ENCODE assay signal across 11 cellular contexts in the genomic region with DNA sequence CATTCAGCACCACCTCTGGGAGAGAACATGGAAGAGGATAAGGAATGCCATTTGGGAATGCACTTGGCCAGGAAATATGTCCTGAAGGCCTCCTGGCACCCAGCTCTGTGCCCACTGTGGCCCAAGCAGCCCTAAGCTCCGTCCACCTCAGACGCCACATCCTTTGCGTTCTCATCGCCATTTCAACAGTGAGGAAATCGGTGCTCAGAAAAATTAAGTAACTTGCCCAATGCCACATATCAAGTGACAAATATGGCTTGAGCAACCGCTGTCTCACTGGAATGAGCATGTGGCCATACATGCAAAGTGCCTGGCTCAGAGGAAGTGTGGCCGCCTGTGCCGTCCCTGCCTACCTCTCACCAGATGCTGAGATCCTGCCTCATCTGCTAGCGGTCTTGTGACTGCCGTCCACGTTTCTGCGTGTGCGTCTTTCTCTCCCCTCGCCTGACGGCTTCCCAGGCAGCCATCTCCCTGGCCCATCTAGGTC. TPM values are rescaled to one million over a fixed set of nuclear protein-coding genes. Genes with fewer than 3 reads are reported as not detected.
DNase-seq lines count a peak whose midpoint lies in the region; ATAC-seq, FAIRE-seq and TF ChIP-seq lines count a peak whose summit lies in the region.
"Had no signal": no experiment of that assay in that cellular context is flagged by ENCODE, and none has a peak within 500 bp of the region (broad histone marks: within the 10 kb centered on the region; RNA-seq: fewer than 3 reads in every experiment).

No MANE protein-coding gene starts in this region.

- H3K4me3 Mint-ChIP-seq in immature natural killer cell = no peak overlapping the region

- no peak for TF ChIP-seq CTCF in esophagus squamous epithelium (IDR thresholded peaks at IDR 0.05)
- TF ChIP-seq CTCF in thyroid gland (IDR thresholded peaks at IDR 0.05) = no peak

- peaks cover 9 to 12% of the 10 kb centered on the region in 2 donors for H3K4me1 Mint-ChIP-seq in immature natural killer cell

- ATAC-seq in GM21447 (IDR thresholded peaks at IDR 0.05; ENCODE audit: unreplicated experiment) = peak; percentile 39
- ATAC-seq: body of pancreas had no signal

- H3K27ac Mint-ChIP-seq in immature natural killer cell = no peak overlapping the region

- H3K36me3 ChIP-seq in Karpas-422 (ENCODE audit: insufficient read depth, low read length) (peaks cover 30% of the 10 kb centered on the region), esophagus squamous epithelium (peaks cover 25 to 58% (median 36%) of the 10 kb centered on the region in 3 donors), thyroid gland (peaks cover 41 to 43% of the 10 kb centered on the region in 2 donors)

- H3K79me2 ChIP-seq in Karpas-422 (ENCODE audit: low read length) = peaks cover 43% of the 10 kb centered on the region

- H3K27ac ChIP-seq in Karpas-422 (ENCODE audit: low read length) (peak overlapping the region; percentile 99), esophagus squamous epithelium (peak overlapping the region in 3 of 4 donors; percentile 46 to 79 (median 55)), thyroid gland (no peak overlapping the region)
- H3K27ac ChIP-seq: C4-2B had no signal

- H3K36me3 Mint-ChIP-seq in immature natural killer cell = peaks cover 4 to 20% (median 9%) of the 10 kb centered on the region in 3 donors

- intact Hi-C loops in esophagus squamous epithelium (cut with DNase I) (no loop called here), thyroid gland (cut with DNase I) (no loop called here)

- H3K27me3 Mint-ChIP-seq in immature natural killer cell (ENCODE audit: low read depth in 3 of 3) = peaks cover 0 to 6% (median 3%) of the 10 kb centered on the region in 3 donors

- H2AFZ ChIP-seq in Karpas-422 (ENCODE audit: low read length) = no peak overlapping the region

- no peaks in the 10 kb centered on the region for H3K9me3 Mint-ChIP-seq in immature natural killer cell

- peak; percentile 93 for DNase-seq in Karpas-422
- no peak for DNase-seq in esophagus squamous epithelium (lab: John Stamatoyannopoulos, UW)
- DNase-seq in H54 (ENCODE audit: insufficient read length, low spot score) = no peak
- DNase-seq in activated CD4-positive, alpha-beta T cell treated with anti-CD3 and anti-CD28 coated beads for 1 hour = no peak
- DNase-seq in thyroid gland = no peak
- DNase-seq in immature natural killer cell = no peak
- DNase-seq: stimulated activated CD4-positive, alpha-beta T cell treated with anti-CD3 and anti-CD28 coated beads, Interleukin-4, amount 100 ng/mL, for 1 hour had no signal

- no peaks in the 10 kb centered on the region for H3K27me3 ChIP-seq in Karpas-422 (ENCODE audit: low read length)
- H3K27me3 ChIP-seq in esophagus squamous epithelium = no peaks in the 10 kb centered on the region
- no peaks in the 10 kb centered on the region for H3K27me3 ChIP-seq in thyroid gland
- H3K27me3 ChIP-seq: body of pancreas had no signal

- peak overlapping the region; percentile 99 for H3K9ac ChIP-seq in Karpas-422 (ENCODE audit: low read length)

- TF ChIP-seq POLR2A in esophagus squamous epithelium (IDR thresholded peaks at IDR 0.05) = peak in 1 of 4 donors; percentile 40
- TF ChIP-seq POLR2A in H54 (IDR thresholded peaks at IDR 0.05; ENCODE audit: low read depth, low read length) = no peak
- TF ChIP-seq POLR2A in thyroid gland (IDR thresholded peaks at IDR 0.05) = no peak

- FAIRE-seq in H54 (lab: Jason Lieb, UNC) = no peak

- WGBS in esophagus squamous epithelium, 2 donors = 66 to 81% methylated on average over 14 to 15 of the region's 15 CpGs
- WGBS in thyroid gland, 2 donors = 90 to 91% methylated on average over 15 of the region's 15 CpGs

- peaks cover 67% of the 10 kb centered on the region for H3K4me1 ChIP-seq in Karpas-422 (ENCODE audit: low read length)
- H3K4me1 ChIP-seq in esophagus squamous epithelium = peaks cover 4 to 27% (median 9%) of the 10 kb centered on the region in 3 donors
- H3K4me1 ChIP-seq in thyroid gland = peaks cover 2% of the 10 kb centered on the region in 2 donors

- no peaks in the 10 kb centered on the region for H3K9me2 ChIP-seq in Karpas-422 (replicated peaks; ENCODE audit: insufficient read depth, low read length)

- no peaks in the 10 kb centered on the region for H3K9me3 ChIP-seq in Karpas-422 (ENCODE audit: low read length)
- H3K9me3 ChIP-seq in esophagus squamous epithelium = no peaks in the 10 kb centered on the region
- no peaks in the 10 kb centered on the region for H3K9me3 ChIP-seq in thyroid gland
- H3K9me3 ChIP-seq: body of pancreas had no signal

- peak overlapping the region; percentile 100 for H3K4me2 ChIP-seq in Karpas-422 (ENCODE audit: low read depth, low read length, poor library complexity, severe bottlenecking)

- H3K4me3 ChIP-seq in GM08714 (ENCODE audit: low read length) (peak overlapping the region; percentile 66; the same call in 1 of the 2 replicates), Karpas-422 (ENCODE audit: low read length) (peak overlapping the region; percentile 93), esophagus squamous epithelium (no peak overlapping the region), thyroid gland (replicated peaks in 1 of 3) (no peak overlapping the region)
- H3K4me3 ChIP-seq: body of pancreas had no signal

- no peaks in the 10 kb centered on the region for H4K20me1 ChIP-seq in Karpas-422 (ENCODE audit: insufficient read depth, low read depth, low read length)

RNA-seq across cellular contexts. Expression of a gene that starts 1.0 kb away (rescaled TPM):
- 138 and 188 TPM in 2 replicates for total RNA-seq in Karpas-422 (2014; rRNA removed; shearing (Covaris generic); ENCODE audit: low replicate concordance)
- total RNA-seq in esophagus squamous epithelium = 1 to 10 TPM; 2.4 to 7.2 (median 4.4) TPM
- total RNA-seq in thyroid gland = 1 to 10 TPM; 2.0 to 5.9 (median 3.5) TPM
- polyA plus RNA-seq in immature natural killer cell = 1 to 10 TPM in 1 of 3 donors, under 1 TPM in 1, not detected in 1; 0.48 to 1.3 TPM

RNA-seq across cellular contexts. Expression of a gene that starts 6.2 kb away (rescaled TPM):
- 104 and 195 TPM in 2 replicates for total RNA-seq in Karpas-422 (2014; rRNA removed; shearing (Covaris generic); ENCODE audit: low replicate concordance)
- total RNA-seq in esophagus squamous epithelium (10 to 100 TPM; 63.4 to 96.5 (median 76.2) TPM), thyroid gland (100 to 1,000 TPM; 119 to 170 (median 145) TPM)
- 10 to 100 TPM; 20.0 to 62.6 (median 46.4) TPM for polyA plus RNA-seq in immature natural killer cell

RNA-seq across cellular contexts. Expression of a gene that starts 13.2 kb away (rescaled TPM):
- 53.6 and 138 TPM in 2 replicates for total RNA-seq in Karpas-422 (2014; rRNA removed; shearing (Covaris generic); ENCODE audit: low replicate concordance)
- total RNA-seq in esophagus squamous epithelium (10 to 100 TPM; 17.1 to 81.6 (median 33.6) TPM), thyroid gland (10 to 100 TPM; 23.2 to 52.4 (median 34.8) TPM)
- 1 to 10 TPM; 1.1 to 3.3 (median 2.3) TPM for polyA plus RNA-seq in immature natural killer cell

RNA-seq across cellular contexts. Expression of a gene that starts 37.2 kb away (rescaled TPM):
- 29.1 and 72.7 TPM in 2 replicates for total RNA-seq in Karpas-422 (2014; rRNA removed; shearing (Covaris generic); ENCODE audit: low replicate concordance)
- total RNA-seq in esophagus squamous epithelium = 10 to 100 TPM; 11.9 to 51.1 (median 27.2) TPM
- total RNA-seq in thyroid gland = 10 to 100 TPM; 61.4 to 98.8 (median 68.0) TPM
- 1 to 10 TPM in 2 of 3 donors, under 1 TPM in 1; 0.93 to 4.2 (median 2.8) TPM for polyA plus RNA-seq in immature natural killer cell

RNA-seq across cellular contexts. Expression of a gene that starts 43.8 kb away (rescaled TPM):
- 48.3 and 59.6 TPM in 2 replicates for total RNA-seq in Karpas-422 (2014; rRNA removed; shearing (Covaris generic); ENCODE audit: low replicate concordance)
- total RNA-seq in esophagus squamous epithelium (10 to 100 TPM; 28.5 to 52.1 (median 41.9) TPM), thyroid gland (10 to 100 TPM; 38.0 to 54.7 (median 46.6) TPM)
- 1 to 10 TPM; 2.5 to 6.2 (median 3.4) TPM for polyA plus RNA-seq in immature natural killer cell

Comparison
In these comparisons a context has a peak if more than half of its experiments do, and no peak if none do; other contexts are left out.
1. H3K4me3 ChIP-seq: peak in GM08714 (single experiment) and Karpas-422 (single experiment); none in esophagus squamous epithelium (0 of 4) and thyroid gland (0 of 3).
2. H3K27ac ChIP-seq: peak in Karpas-422 (single experiment) and esophagus squamous epithelium (3 of 4); none in thyroid gland (0 of 3).
3. RNA of a gene that starts 1.0 kb away (total RNA-seq): 138 to 188 TPM in Karpas-422; 2.0 to 5.9 TPM in thyroid gland and 2.4 to 7.2 TPM in esophagus squamous epithelium; every median in the first group is over 10 times any median in the second.